1 cellular context compared by ENCODE assay signal in the genomic region with DNA sequence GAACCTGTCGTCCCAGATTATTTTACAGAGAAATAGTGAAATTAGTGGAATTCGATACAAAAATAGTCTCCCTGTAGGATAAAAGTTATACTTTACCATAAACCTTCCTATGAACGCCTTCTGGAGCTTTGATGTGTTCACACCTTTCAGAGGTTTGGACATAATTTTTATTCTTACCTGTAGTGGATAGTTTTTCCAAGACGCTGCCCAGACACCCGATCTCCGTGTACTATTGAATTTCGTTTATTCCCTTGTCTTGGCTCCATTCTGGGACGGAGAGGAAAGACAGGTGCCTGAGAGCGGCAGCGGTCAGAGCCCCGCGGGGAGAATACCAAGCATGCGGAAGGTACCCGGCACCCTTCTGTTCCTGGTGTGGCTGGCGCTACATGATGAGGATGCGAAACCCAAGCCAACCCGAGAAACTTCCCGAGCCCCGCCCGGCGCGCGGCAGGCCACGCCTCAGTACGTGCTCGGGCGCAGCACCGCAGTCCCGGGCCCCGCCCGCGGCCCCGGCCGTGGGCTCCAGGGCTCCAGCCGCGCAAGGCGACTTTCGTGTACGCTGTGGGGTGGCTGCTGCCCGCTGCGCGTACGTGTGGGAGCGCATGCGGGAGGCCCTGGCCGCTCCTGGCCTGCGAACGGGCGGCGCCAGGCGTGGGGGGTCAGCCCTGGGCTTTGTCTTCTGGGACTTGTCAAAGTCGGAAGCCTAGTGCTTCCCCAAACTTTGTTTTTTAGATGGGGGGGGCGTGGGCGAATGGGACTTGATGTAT.
A peak's percentile ranks its signal among the peaks of the same experiment; 100 is the strongest.
TF ChIP-seq lines count a peak whose summit lies in the region.

No MANE protein-coding gene starts in this region.

TF ChIP-seq in HCT116, 20 proteins besides CTCF, POLR2A, EP300 and RAD21 (continued from another document):
- TF ChIP-seq, protein P1, sequence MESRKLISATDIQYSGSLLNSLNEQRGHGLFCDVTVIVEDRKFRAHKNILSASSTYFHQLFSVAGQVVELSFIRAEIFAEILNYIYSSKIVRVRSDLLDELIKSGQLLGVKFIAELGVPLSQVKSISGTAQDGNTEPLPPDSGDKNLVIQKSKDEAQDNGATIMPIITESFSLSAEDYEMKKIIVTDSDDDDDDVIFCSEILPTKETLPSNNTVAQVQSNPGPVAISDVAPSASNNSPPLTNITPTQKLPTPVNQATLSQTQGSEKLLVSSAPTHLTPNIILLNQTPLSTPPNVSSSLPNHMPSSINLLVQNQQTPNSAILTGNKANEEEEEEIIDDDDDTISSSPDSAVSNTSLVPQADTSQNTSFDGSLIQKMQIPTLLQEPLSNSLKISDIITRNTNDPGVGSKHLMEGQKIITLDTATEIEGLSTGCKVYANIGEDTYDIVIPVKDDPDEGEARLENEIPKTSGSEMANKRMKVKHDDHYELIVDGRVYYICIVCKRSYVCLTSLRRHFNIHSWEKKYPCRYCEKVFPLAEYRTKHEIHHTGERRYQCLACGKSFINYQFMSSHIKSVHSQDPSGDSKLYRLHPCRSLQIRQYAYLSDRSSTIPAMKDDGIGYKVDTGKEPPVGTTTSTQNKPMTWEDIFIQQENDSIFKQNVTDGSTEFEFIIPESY (IDR thresholded peaks at IDR 0.05; ENCODE audit: extremely low read depth, insufficient replicate concordance, low read length), result no peak
- TF ChIP-seq JUND (IDR thresholded peaks at IDR 0.05) (no peak), ELF1 (IDR thresholded peaks at IDR 0.05; ENCODE audit: borderline replicate concordance, low read depth) (peak; percentile 61), TCF7L2 (IDR thresholded peaks at IDR 0.05; ENCODE audit: borderline replicate concordance, extremely low read depth, insufficient read depth, insufficient read length) (peak; percentile 65), SIN3A (IDR thresholded peaks at IDR 0.05; ENCODE audit: low read depth) (peak; percentile 93), YY1 (IDR thresholded peaks at IDR 0.05; ENCODE audit: extremely low read depth, insufficient replicate concordance, low read depth, low read length) (peak; percentile 48), SRF (IDR thresholded peaks at IDR 0.05; ENCODE audit: low read depth) (peak; percentile 51; the same call in 1 of the 2 replicates), CEBPB (IDR thresholded peaks at IDR 0.05; ENCODE audit: low read depth) (no peak), EGR1 (IDR thresholded peaks at IDR 0.05; ENCODE audit: low read depth) (no peak), EZH2 (IDR thresholded peaks at IDR 0.05) (no peak)
- TF ChIP-seq, protein P2, sequence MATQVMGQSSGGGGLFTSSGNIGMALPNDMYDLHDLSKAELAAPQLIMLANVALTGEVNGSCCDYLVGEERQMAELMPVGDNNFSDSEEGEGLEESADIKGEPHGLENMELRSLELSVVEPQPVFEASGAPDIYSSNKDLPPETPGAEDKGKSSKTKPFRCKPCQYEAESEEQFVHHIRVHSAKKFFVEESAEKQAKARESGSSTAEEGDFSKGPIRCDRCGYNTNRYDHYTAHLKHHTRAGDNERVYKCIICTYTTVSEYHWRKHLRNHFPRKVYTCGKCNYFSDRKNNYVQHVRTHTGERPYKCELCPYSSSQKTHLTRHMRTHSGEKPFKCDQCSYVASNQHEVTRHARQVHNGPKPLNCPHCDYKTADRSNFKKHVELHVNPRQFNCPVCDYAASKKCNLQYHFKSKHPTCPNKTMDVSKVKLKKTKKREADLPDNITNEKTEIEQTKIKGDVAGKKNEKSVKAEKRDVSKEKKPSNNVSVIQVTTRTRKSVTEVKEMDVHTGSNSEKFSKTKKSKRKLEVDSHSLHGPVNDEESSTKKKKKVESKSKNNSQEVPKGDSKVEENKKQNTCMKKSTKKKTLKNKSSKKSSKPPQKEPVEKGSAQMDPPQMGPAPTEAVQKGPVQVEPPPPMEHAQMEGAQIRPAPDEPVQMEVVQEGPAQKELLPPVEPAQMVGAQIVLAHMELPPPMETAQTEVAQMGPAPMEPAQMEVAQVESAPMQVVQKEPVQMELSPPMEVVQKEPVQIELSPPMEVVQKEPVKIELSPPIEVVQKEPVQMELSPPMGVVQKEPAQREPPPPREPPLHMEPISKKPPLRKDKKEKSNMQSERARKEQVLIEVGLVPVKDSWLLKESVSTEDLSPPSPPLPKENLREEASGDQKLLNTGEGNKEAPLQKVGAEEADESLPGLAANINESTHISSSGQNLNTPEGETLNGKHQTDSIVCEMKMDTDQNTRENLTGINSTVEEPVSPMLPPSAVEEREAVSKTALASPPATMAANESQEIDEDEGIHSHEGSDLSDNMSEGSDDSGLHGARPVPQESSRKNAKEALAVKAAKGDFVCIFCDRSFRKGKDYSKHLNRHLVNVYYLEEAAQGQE (IDR thresholded peaks at IDR 0.05; ENCODE audit: low read depth), result no peak
